ENCODE assay signal across 8 cellular contexts in genomic region chr9:78131969-78132687, GRCh38.
A peak's percentile ranks its signal among the peaks of the same experiment; 100 is the strongest.
DNase-seq lines count a peak whose midpoint lies in the region; ATAC-seq and TF ChIP-seq lines count a peak whose summit lies in the region.

No MANE protein-coding gene starts in this region.

- H3K9me3 ChIP-seq in right cardiac atrium (ENCODE audit: control insufficient read depth, low read length) (no peaks in the 10 kb centered on the region), WERI-Rb-1 (ENCODE audit: severe bottlenecking) (no peaks in the 10 kb centered on the region), tibial artery (no peaks in the 10 kb centered on the region)

- H3K27ac ChIP-seq in right cardiac atrium (ENCODE audit: low read length), result no peak overlapping the region
- H3K27ac ChIP-seq in WERI-Rb-1, result no peak overlapping the region
- no peak overlapping the region for H3K27ac ChIP-seq in tibial artery

- no peaks in the 10 kb centered on the region for H3K27me3 ChIP-seq in right cardiac atrium (ENCODE audit: control insufficient read depth, insufficient read depth)
- no peaks in the 10 kb centered on the region for H3K27me3 ChIP-seq in WERI-Rb-1 (ENCODE audit: insufficient read depth, low read depth, severe bottlenecking)
- H3K27me3 ChIP-seq in tibial artery, result no peaks in the 10 kb centered on the region

- ATAC-seq in right cardiac atrium (no peak), Right ventricle myocardium inferior (no peak), GM19351 (IDR thresholded peaks at IDR 0.05; ENCODE audit: unreplicated experiment) (no peak)

- H3K36me3 ChIP-seq in WERI-Rb-1 (no peaks in the 10 kb centered on the region), tibial artery (no peaks in the 10 kb centered on the region)

- intact Hi-C loops in right cardiac atrium (cut with DNase I) (no loop called here), Right ventricle myocardium inferior (cut with DNase I) (no loop called here), tibial artery (cut with DNase I; ENCODE audit: low total_unique reads) (no loop called here)

- no peaks in the 10 kb centered on the region for H3K4me1 ChIP-seq in right cardiac atrium (ENCODE audit: control insufficient read depth, insufficient read depth, low read length)
- peaks cover 0 to 12% (median 0%) of the 10 kb centered on the region in 4 donors for H3K4me1 ChIP-seq in tibial artery

- no peak for TF ChIP-seq CTCF in WERI-Rb-1 (IDR thresholded peaks at IDR 0.05; ENCODE audit: low read depth, low read length)
- TF ChIP-seq CTCF in tibial artery (IDR thresholded peaks at IDR 0.05), result no peak

- DNase-seq in right cardiac atrium (no peak), Right ventricle myocardium inferior (ENCODE audit: missing footprints) (no peak), WERI-Rb-1 (peak; percentile 39), globus pallidus (ENCODE audit: low spot score) (peak; percentile 66), HuH-7.5 (ENCODE audit: low spot score) (no peak), tibial artery (no peak), NCI-H2227 treated with DMSO at 0.1 percent for 48 hours (lab: John Stamatoyannopoulos, UW) (no peak)

- H3K4me3 ChIP-seq in right cardiac atrium (ENCODE audit: low read length), result peak overlapping the region; percentile 38
- H3K4me3 ChIP-seq in WERI-Rb-1 (ENCODE audit: low read depth, low read length), result no peak overlapping the region
- H3K4me3 ChIP-seq in tibial artery, result no peak overlapping the region

- 86% methylated on average over 2 of the region's 2 CpGs for whole genome bisulfite sequencing in right cardiac atrium

Comparison
In these comparisons a context has a peak if more than half of its experiments do, and no peak if none do; other contexts are left out.
1. DNase-seq: peak in WERI-Rb-1 (single experiment) and globus pallidus (single experiment); none in right cardiac atrium (0 of 3), Right ventricle myocardium inferior (single experiment), HuH-7.5 (single experiment), tibial artery (0 of 2) and NCI-H2227 treated with DMSO at 0.1 percent for 48 hours (single experiment).